9 cellular contexts compared by ENCODE assay signal in the genomic region with DNA sequence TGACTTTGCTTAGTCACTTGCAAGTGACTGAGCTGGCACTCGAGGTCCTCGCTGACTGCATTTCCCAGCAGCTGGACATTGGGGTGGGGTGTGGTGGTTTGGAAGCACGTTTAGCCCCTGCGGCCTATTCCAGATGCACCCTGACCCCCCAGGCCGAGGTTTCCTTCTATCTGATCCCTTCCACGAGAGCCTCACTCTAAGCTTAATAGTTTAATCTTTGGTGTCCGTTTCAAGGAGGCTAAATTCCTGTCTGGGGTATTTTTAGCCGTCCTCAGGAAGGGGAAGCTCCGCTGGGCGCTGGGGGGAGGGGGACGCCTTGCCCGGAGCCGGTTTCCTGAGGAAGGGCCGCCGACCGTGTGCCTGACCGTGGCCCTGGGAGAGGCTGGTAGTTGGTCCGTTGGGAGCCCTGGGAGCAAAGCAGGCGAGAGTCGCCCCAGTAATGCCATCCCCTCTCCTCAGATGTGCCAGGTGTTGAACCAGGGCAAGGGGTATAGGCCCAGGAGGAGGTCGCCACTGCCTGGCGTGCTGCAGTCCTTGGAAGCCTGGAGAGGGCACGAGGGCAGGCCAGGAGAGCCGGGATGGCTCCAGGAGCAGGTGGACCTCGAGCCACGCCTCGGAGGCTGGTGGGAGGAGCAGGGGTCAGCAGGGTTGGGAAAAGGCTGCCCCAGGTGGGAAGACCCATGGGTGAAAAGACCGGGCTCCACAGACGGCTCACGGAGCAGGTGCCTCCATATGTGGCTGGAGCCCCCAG. TPM values are rescaled to one million over a fixed set of nuclear protein-coding genes. Genes with fewer than 3 reads are reported as not detected.
DNase-seq lines count a peak whose midpoint lies in the region; ATAC-seq and TF ChIP-seq lines count a peak whose summit lies in the region.
"Had no signal": no experiment of that assay in that cellular context is flagged by ENCODE, and none has a peak within 500 bp of the region (broad histone marks: within the 10 kb centered on the region; RNA-seq: fewer than 3 reads in every experiment).

No MANE protein-coding gene starts in this region.

- H3K4me1 ChIP-seq in endodermal cell (ENCODE audit: control insufficient read depth, insufficient read depth, low read length): peaks cover 11% of the 10 kb centered on the region
- H3K4me1 ChIP-seq in mucosa of descending colon (ENCODE audit: low read depth): peaks cover 26% of the 10 kb centered on the region
- peaks cover 0 to 52% (median 30%) of the 10 kb centered on the region in 4 donors for H3K4me1 ChIP-seq in tibial nerve
- peaks cover 9% of the 10 kb centered on the region for H3K4me1 ChIP-seq in MM.1S (ENCODE audit: low read length)

- no peak for TF ChIP-seq POLR2A in tibial nerve (IDR thresholded peaks at IDR 0.05)

- H3K4me3 Mint-ChIP-seq in endodermal cell: no peak overlapping the region

- H3K27ac ChIP-seq in endodermal cell (ENCODE audit: low read depth, low read length) (no peak overlapping the region), tibial nerve (peak overlapping the region in 3 of 4 donors; percentile 45 to 77 (median 67)), MM.1S (ENCODE audit: low read length) (no peak overlapping the region)

- WGBS in endodermal cell (ENCODE audit: insufficient coverage in 1 of 2, insufficient read length in 1 of 2), 2 experiments: 80 to 88% methylated on average over 15 to 30 of the region's 30 CpGs
- WGBS in tibial nerve, 2 donors: 44 to 58% methylated on average over 28 to 30 of the region's 30 CpGs

- ATAC-seq in mucosa of descending colon: no peak

- peak; percentile 66 for DNase-seq in endodermal cell
- peak; percentile 43 to 75 (median 48) for DNase-seq in mucosa of descending colon
- DNase-seq in tibial nerve (ENCODE audit: low spot score in 2 of 2): peak in 1 of 2 donors; percentile 25
- no peak for DNase-seq in MM.1S
- no peak for DNase-seq in GM19240 (ENCODE audit: insufficient read length, low spot score)
- DNase-seq in stimulated activated CD4-positive, alpha-beta T cell treated with anti-CD3 and anti-CD28 coated beads, Interleukin-15, amount 100 ng/mL, for 24 hours: no peak
- DNase-seq: NCI-H1092 treated with DMSO at 0.1 percent for 48 hours, SHP77 treated with DMSO at 0.1 percent for 48 hours had no signal

- no peak overlapping the region for H3K4me3 ChIP-seq in endodermal cell (ENCODE audit: low read length)
- H3K4me3 ChIP-seq in mucosa of descending colon: no peak overlapping the region
- no peak overlapping the region for H3K4me3 ChIP-seq in tibial nerve
- H3K4me3 ChIP-seq in MM.1S (ENCODE audit: low read length): no peak overlapping the region

- H3K9me3 ChIP-seq in endodermal cell (ENCODE audit: control insufficient read depth, low read length) (no peaks in the 10 kb centered on the region), mucosa of descending colon (no peaks in the 10 kb centered on the region), tibial nerve (no peaks in the 10 kb centered on the region), MM.1S (replicated peaks; ENCODE audit: insufficient read depth, low read length) (no peaks in the 10 kb centered on the region)

- peaks cover 17% of the 10 kb centered on the region for H3K36me3 Mint-ChIP-seq in endodermal cell (ENCODE audit: low read depth)

- H2AFZ ChIP-seq in MM.1S (ENCODE audit: low read length): no peak overlapping the region

- peaks cover 9% of the 10 kb centered on the region for H3K36me3 ChIP-seq in endodermal cell (ENCODE audit: control insufficient read depth, insufficient read depth, low read length)
- no peaks in the 10 kb centered on the region for H3K36me3 ChIP-seq in mucosa of descending colon (ENCODE audit: low read depth)
- peaks cover 0 to 23% (median 0%) of the 10 kb centered on the region in 3 donors for H3K36me3 ChIP-seq in tibial nerve
- no peaks in the 10 kb centered on the region; the same call in 1 of the 2 replicates for H3K36me3 ChIP-seq in MM.1S (replicated peaks; ENCODE audit: insufficient read depth, low read length)

- no peaks in the 10 kb centered on the region for H3K27me3 ChIP-seq in endodermal cell (ENCODE audit: control insufficient read depth, insufficient read depth, low read length, poor library complexity, severe bottlenecking)
- H3K27me3 ChIP-seq in tibial nerve: no peaks in the 10 kb centered on the region
- H3K27me3 ChIP-seq in MM.1S (replicated peaks; ENCODE audit: insufficient read depth, low read length): no peaks in the 10 kb centered on the region

- no peak overlapping the region for H3K4me2 ChIP-seq in MM.1S (ENCODE audit: low read depth, low read length)

- no peaks in the 10 kb centered on the region for H3K9me2 ChIP-seq in MM.1S (replicated peaks; ENCODE audit: insufficient read depth, low read length)

- intact Hi-C loops in mucosa of descending colon (cut with DNase I, micrococcal nuclease): no loop called here

- peaks cover 62% of the 10 kb centered on the region for H3K79me2 ChIP-seq in MM.1S (ENCODE audit: low read length)

- peaks cover 20% of the 10 kb centered on the region for H3K4me1 Mint-ChIP-seq in endodermal cell

- TF ChIP-seq EP300 in tibial nerve (IDR thresholded peaks at IDR 0.05): peak in 1 of 2 donors; percentile 33

- no peaks in the 10 kb centered on the region for H3K9me3 Mint-ChIP-seq in endodermal cell

- no peaks in the 10 kb centered on the region for H3K27me3 Mint-ChIP-seq in endodermal cell (ENCODE audit: insufficient read depth)

- H3F3A ChIP-seq in MM.1S (ENCODE audit: insufficient read depth, low read length): peaks cover 7% of the 10 kb centered on the region

- H4K20me1 ChIP-seq in MM.1S (ENCODE audit: insufficient read depth, low read length): no peaks in the 10 kb centered on the region

- no peak overlapping the region for H3K27ac Mint-ChIP-seq in endodermal cell

- H3K9ac ChIP-seq in endodermal cell (ENCODE audit: extremely low read depth, low read length, poor library complexity, severe bottlenecking): no peak overlapping the region
- no peak overlapping the region for H3K9ac ChIP-seq in MM.1S (ENCODE audit: low read length)

- no peak for TF ChIP-seq CTCF in endodermal cell (conservative IDR thresholded peaks at IDR 0.05)
- no peak for TF ChIP-seq CTCF in mucosa of descending colon (IDR thresholded peaks at IDR 0.05)
- no peak for TF ChIP-seq CTCF in tibial nerve (IDR thresholded peaks at IDR 0.05)
- TF ChIP-seq CTCF in MM.1S (IDR thresholded peaks at IDR 0.05; ENCODE audit: low read length): no peak

TF ChIP-seq in PFSK-1, 5 proteins besides CTCF, POLR2A, EP300 and RAD21:
- peak; percentile 17 for TF ChIP-seq FOXP2 (optimal IDR thresholded peaks at IDR 0.05; ENCODE audit: borderline replicate concordance, extremely low read depth, extremely low read length, insufficient read depth)
- no peak for TF ChIP-seq POLR2AphosphoS5 (IDR thresholded peaks at IDR 0.05; ENCODE audit: low read depth, low read length)

RNA-seq across cellular contexts. Expression of a gene that starts 37.2 kb away (rescaled TPM):
- polyA plus RNA-seq in PFSK-1 (2012; ENCODE audit: insufficient read length, low read depth): 46.2 TPM
- total RNA-seq in endodermal cell: 10 to 100 TPM; 27.0 to 50.8 TPM
- polyA plus RNA-seq in endodermal cell (2013, experiment 1 of 2): 120 TPM
- 116 TPM for polyA plus RNA-seq in endodermal cell (2013, experiment 2 of 2)
- total RNA-seq in mucosa of descending colon: 100 to 1,000 TPM in 2 of 3 donors, 10 to 100 TPM in 1; 84.8 to 262 (median 124) TPM
- 10 to 100 TPM; 15.7 to 41.4 (median 20.3) TPM for total RNA-seq in tibial nerve

Comparison
In these comparisons a context has a peak if more than half of its experiments do, and no peak if none do; other contexts are left out.
1. DNase-seq: peak in endodermal cell (single experiment) and mucosa of descending colon (3 of 3); none in MM.1S (single experiment), GM19240 (single experiment) and stimulated activated CD4-positive, alpha-beta T cell treated with anti-CD3 and anti-CD28 coated beads, Interleukin-15, amount 100 ng/mL, for 24 hours (single experiment).
2. H3K27ac ChIP-seq: peak in tibial nerve (3 of 4); none in endodermal cell (single experiment) and MM.1S (single experiment).